ENCODE assay signal across 1 cellular context in genomic region chr9:118896356-118897000, GRCh38.
TF ChIP-seq lines count a peak whose summit lies in the region.

No MANE protein-coding gene starts in this region.

TF ChIP-seq in SK-N-SH treated with all-trans-retinoic acid at 6 μM for 48 hours, 23 proteins besides CTCF, POLR2A, EP300 and RAD21 (continued from another document):
- TF ChIP-seq TCF4 (CRISPR knock-in tag; IDR thresholded peaks at IDR 0.05; ENCODE audit: borderline replicate concordance) (no peak), BACH2 (CRISPR knock-in tag; IDR thresholded peaks at IDR 0.05; ENCODE audit: borderline replicate concordance) (no peak), RARB (CRISPR knock-in tag; IDR thresholded peaks at IDR 0.05) (no peak), ZFP3 (CRISPR knock-in tag; IDR thresholded peaks at IDR 0.05) (no peak), ZFP30 (CRISPR knock-in tag; IDR thresholded peaks at IDR 0.05) (no peak), OSR1 (CRISPR knock-in tag; IDR thresholded peaks at IDR 0.05) (no peak), ZNF565 (CRISPR knock-in tag; conservative IDR thresholded peaks at IDR 0.05; ENCODE audit: low read depth) (no peak), ARNTL (CRISPR knock-in tag; IDR thresholded peaks at IDR 0.05; ENCODE audit: borderline replicate concordance, low read depth) (no peak), POU6F1 (CRISPR knock-in tag; IDR thresholded peaks at IDR 0.05; ENCODE audit: borderline replicate concordance, low read depth) (no peak), ZNF70 (CRISPR knock-in tag; IDR thresholded peaks at IDR 0.05) (no peak), ZC3H10 (CRISPR knock-in tag; IDR thresholded peaks at IDR 0.05) (no peak)
